ENCODE assay signal across 8 cellular contexts in the genomic region with DNA sequence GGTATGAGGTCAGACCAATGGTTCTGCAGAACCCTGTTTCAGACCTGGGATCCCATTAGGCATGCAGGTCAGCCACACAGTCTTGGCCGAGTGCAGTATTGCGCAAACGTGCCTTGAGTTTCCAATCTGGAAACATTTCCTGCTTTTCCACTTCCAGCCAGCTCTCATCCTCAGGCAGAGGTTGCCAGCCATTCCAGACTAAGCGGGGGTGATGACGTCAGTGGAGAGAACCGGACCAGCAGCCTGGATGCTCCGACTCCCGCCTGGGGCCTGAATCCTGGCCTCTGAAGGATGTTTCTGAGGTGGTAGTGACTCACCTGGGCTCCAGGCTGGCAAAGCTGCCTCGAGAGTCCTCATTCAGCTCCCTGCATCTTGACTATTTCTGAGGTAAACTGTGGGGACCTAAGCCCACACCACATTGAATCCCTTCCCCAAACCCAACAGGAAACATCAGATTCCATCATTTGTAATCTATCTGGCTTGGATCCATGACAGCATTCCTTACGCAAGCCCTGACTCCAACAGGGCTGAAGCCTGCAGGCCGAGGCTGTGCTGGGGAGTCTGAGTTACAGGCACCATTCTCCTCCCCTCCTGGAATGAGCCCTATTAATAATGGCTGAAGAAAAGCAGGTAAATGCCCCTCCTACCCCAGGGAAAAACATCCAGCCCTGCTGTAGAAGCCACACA.
DNase-seq lines count a peak whose midpoint lies in the region; ATAC-seq lines count a peak whose summit lies in the region.

No MANE protein-coding gene starts in this region.

- no peaks in the 10 kb centered on the region for H3K9me3 Mint-ChIP-seq in activated CD4-positive, alpha-beta T cell treated with anti-CD3 and anti-CD28 coated beads, Interleukin-2, amount 10 ng/mL, durations not matched to agents 24 days and 14 days

- no peak overlapping the region for H3K4me3 Mint-ChIP-seq in activated CD4-positive, alpha-beta T cell treated with anti-CD3 and anti-CD28 coated beads, Interleukin-2, amount 10 ng/mL, durations not matched to agents 24 days and 14 days

- DNase-seq in SIG-M5 treated with dmso at 0.1 percent for 504 hours (lab: John Stamatoyannopoulos, UW; ENCODE audit: unreplicated experiment) (peak; percentile 60), SIG-M5 (lab: John Stamatoyannopoulos, UW) (no peak), dermis microvascular lymphatic vessel endothelial cell (ENCODE audit: low read depth in 2 of 2) (peak; percentile 3 to 8), medulla oblongata (ENCODE audit: extremely low spot score) (peak; percentile 91), NCI-H146 treated with DMSO at 0.1 percent for 48 hours (lab: John Stamatoyannopoulos, UW; ENCODE audit: unreplicated experiment) (no peak)
- DNase-seq in activated CD4-positive, alpha-beta T cell treated with anti-CD3 and anti-CD28 coated beads, Interleukin-2, amount 10 ng/mL, durations not matched to agents 24 days and 14 days = no peak

- intact Hi-C loops in activated CD4-positive, alpha-beta T cell treated with anti-CD3 and anti-CD28 coated beads, Interleukin-2, amount 10 ng/mL, durations not matched to agents 24 days and 14 days (cut with micrococcal nuclease) = no loop called here

- peaks cover under 1% of the 10 kb centered on the region for H3K27me3 Mint-ChIP-seq in activated CD4-positive, alpha-beta T cell treated with anti-CD3 and anti-CD28 coated beads, Interleukin-2, amount 10 ng/mL, durations not matched to agents 24 days and 14 days

- H3K27ac Mint-ChIP-seq in activated CD4-positive, alpha-beta T cell treated with anti-CD3 and anti-CD28 coated beads, Interleukin-2, amount 10 ng/mL, durations not matched to agents 24 days and 14 days = no peak overlapping the region

- H3K4me1 Mint-ChIP-seq in activated CD4-positive, alpha-beta T cell treated with anti-CD3 and anti-CD28 coated beads, Interleukin-2, amount 10 ng/mL, durations not matched to agents 24 days and 14 days = peaks cover 4% of the 10 kb centered on the region

- H3K36me3 Mint-ChIP-seq in activated CD4-positive, alpha-beta T cell treated with anti-CD3 and anti-CD28 coated beads, Interleukin-2, amount 10 ng/mL, durations not matched to agents 24 days and 14 days (ENCODE audit: low read depth) = no peaks in the 10 kb centered on the region

- ATAC-seq in HG03565 (IDR thresholded peaks at IDR 0.05; ENCODE audit: unreplicated experiment) (no peak), HG02981 (IDR thresholded peaks at IDR 0.05; ENCODE audit: unreplicated experiment) (no peak)

Comparison
In these comparisons a context has a peak if more than half of its experiments do, and no peak if none do; other contexts are left out.
1. DNase-seq: peak in SIG-M5 treated with dmso at 0.1 percent for 504 hours (single experiment), dermis microvascular lymphatic vessel endothelial cell (2 of 2) and medulla oblongata (single experiment); none in SIG-M5 (single experiment), activated CD4-positive, alpha-beta T cell treated with anti-CD3 and anti-CD28 coated beads, Interleukin-2, amount 10 ng/mL, durations not matched to agents 24 days and 14 days (single experiment) and NCI-H146 treated with DMSO at 0.1 percent for 48 hours (single experiment).